In the genomic region with DNA sequence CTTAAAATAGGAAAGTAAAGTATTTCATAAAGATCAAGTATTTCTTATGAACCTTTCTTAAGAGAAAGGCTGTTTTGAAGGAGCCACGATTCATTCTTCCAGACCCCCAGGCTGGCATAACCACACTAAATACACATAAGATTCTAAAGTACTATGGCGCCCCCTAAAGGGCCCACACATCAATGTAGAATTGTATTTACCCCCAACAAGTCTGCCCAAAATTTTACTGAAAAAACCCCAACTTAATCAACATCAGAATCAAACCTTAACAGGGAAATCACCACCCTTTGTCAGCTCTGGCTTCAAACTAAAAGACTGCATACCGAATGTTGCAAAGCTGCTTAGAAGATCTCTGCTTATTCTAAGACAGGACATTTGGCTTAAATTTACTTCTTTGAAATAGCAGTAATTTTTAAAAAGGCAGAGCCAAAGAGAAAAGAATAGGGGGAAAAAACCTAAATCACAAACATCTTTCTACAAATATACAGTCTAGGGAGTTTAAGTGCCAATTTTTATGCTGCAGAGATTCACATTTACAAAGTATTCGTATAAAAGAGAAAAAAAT, we compare ENCODE assay signal across 9 cellular contexts. TPM values are rescaled to one million over a fixed set of nuclear protein-coding genes. Genes with fewer than 3 reads are reported as not detected.
DNase-seq lines count a peak whose midpoint lies in the region; ATAC-seq and TF ChIP-seq lines count a peak whose summit lies in the region.
"Had no signal": no experiment of that assay in that cellular context is flagged by ENCODE, and none has a peak within 500 bp of the region (broad histone marks: within the 10 kb centered on the region; RNA-seq: fewer than 3 reads in every experiment).

No MANE protein-coding gene starts in this region.

- intact Hi-C loops in left ventricle myocardium inferior (cut with micrococcal nuclease) = no loop called here
- intact Hi-C loops in left cardiac atrium (cut with DNase I) = loop anchor here in 1 of 2 donors (5.0 kb wide), 1 partner anchor 97 kb away; no protein-coding TSS in a partner anchor

- TF ChIP-seq POLR2A in upper lobe of left lung (IDR thresholded peaks at IDR 0.05) = no peak

- H3K27me3 ChIP-seq in left ventricle myocardium inferior (ENCODE audit: low read depth) = no peaks in the 10 kb centered on the region
- H3K27me3 ChIP-seq in upper lobe of left lung = no peaks in the 10 kb centered on the region

- no peaks in the 10 kb centered on the region for H3K9me3 Mint-ChIP-seq in activated T-cell treated with anti-CD3 and anti-CD28 coated beads, Interleukin-2, amount 50 U/mL, for 4 hours
- peaks cover 4% of the 10 kb centered on the region for H3K9me3 Mint-ChIP-seq in glutamatergic neuron (ENCODE audit: unreplicated experiment)
- H3K9me3 Mint-ChIP-seq in stimulated activated effector memory CD8-positive, alpha-beta T cell treated with anti-CD3 and anti-CD28 coated beads, Interleukin-12 subunit alpha, Interleukin-12 subunit beta, amount 100 ng/mL, for 72 hours = no peaks in the 10 kb centered on the region
- H3K9me3 Mint-ChIP-seq: stimulated activated naive CD8-positive, alpha-beta T cell treated with anti-CD3 and anti-CD28 coated beads, Interleukin-15, Interleukin-2, amounts not matched to agents 100 ng/mL and 50 ng/mL, for 24 hours had no signal

- H3K27ac Mint-ChIP-seq in glutamatergic neuron (ENCODE audit: unreplicated experiment) = no peak overlapping the region
- no peak overlapping the region for H3K27ac Mint-ChIP-seq in stimulated activated effector memory CD8-positive, alpha-beta T cell treated with anti-CD3 and anti-CD28 coated beads, Interleukin-12 subunit alpha, Interleukin-12 subunit beta, amount 100 ng/mL, for 72 hours
- H3K27ac Mint-ChIP-seq: stimulated activated naive CD8-positive, alpha-beta T cell treated with anti-CD3 and anti-CD28 coated beads, Interleukin-15, Interleukin-2, amounts not matched to agents 100 ng/mL and 50 ng/mL, for 24 hours had no signal

- H3K4me1 ChIP-seq in left ventricle myocardium inferior = peaks cover 13% of the 10 kb centered on the region
- H3K4me1 ChIP-seq in upper lobe of left lung = peaks cover 0 to 5% (median 0%) of the 10 kb centered on the region in 4 donors

- peaks cover 11% of the 10 kb centered on the region for H3K4me1 Mint-ChIP-seq in activated T-cell treated with anti-CD3 and anti-CD28 coated beads, Interleukin-2, amount 50 U/mL, for 4 hours (ENCODE audit: low read depth)
- H3K4me1 Mint-ChIP-seq in glutamatergic neuron (ENCODE audit: low read depth, unreplicated experiment) = peaks cover 5% of the 10 kb centered on the region
- peaks cover 9% of the 10 kb centered on the region for H3K4me1 Mint-ChIP-seq in stimulated activated effector memory CD8-positive, alpha-beta T cell treated with anti-CD3 and anti-CD28 coated beads, Interleukin-12 subunit alpha, Interleukin-12 subunit beta, amount 100 ng/mL, for 72 hours

- H3K4me3 ChIP-seq in left ventricle myocardium inferior (no peak overlapping the region), upper lobe of left lung (no peak overlapping the region)

- no peak overlapping the region for H3K4me3 Mint-ChIP-seq in activated T-cell treated with anti-CD3 and anti-CD28 coated beads, Interleukin-2, amount 50 U/mL, for 4 hours
- H3K4me3 Mint-ChIP-seq in glutamatergic neuron (ENCODE audit: unreplicated experiment) = no peak overlapping the region
- H3K4me3 Mint-ChIP-seq in stimulated activated effector memory CD8-positive, alpha-beta T cell treated with anti-CD3 and anti-CD28 coated beads, Interleukin-12 subunit alpha, Interleukin-12 subunit beta, amount 100 ng/mL, for 72 hours = no peak overlapping the region
- H3K4me3 Mint-ChIP-seq: stimulated activated naive CD8-positive, alpha-beta T cell treated with anti-CD3 and anti-CD28 coated beads, Interleukin-15, Interleukin-2, amounts not matched to agents 100 ng/mL and 50 ng/mL, for 24 hours had no signal

- ATAC-seq in left cardiac atrium = no peak
- ATAC-seq in activated T-cell treated with anti-CD3 and anti-CD28 coated beads, Interleukin-2, amount 50 U/mL, for 4 hours = peak; percentile 50 to 63
- peak; percentile 58 for ATAC-seq in stimulated activated effector memory CD8-positive, alpha-beta T cell treated with anti-CD3 and anti-CD28 coated beads, Interleukin-12 subunit alpha, Interleukin-12 subunit beta, amount 100 ng/mL, for 72 hours
- no peak for ATAC-seq in HG03442 (IDR thresholded peaks at IDR 0.05; ENCODE audit: unreplicated experiment)
- ATAC-seq in upper lobe of left lung (ENCODE audit: low FRiP score in 2 of 2) = no peak

- peak; percentile 59 for TF ChIP-seq CTCF in left ventricle myocardium inferior (IDR thresholded peaks at IDR 0.05; ENCODE audit: borderline replicate concordance)
- peak; percentile 68 for TF ChIP-seq CTCF in glutamatergic neuron (IDR thresholded peaks at IDR 0.05; ENCODE audit: partially characterized antibody, unreplicated experiment)
- TF ChIP-seq CTCF in upper lobe of left lung (IDR thresholded peaks at IDR 0.05) = peak in 2 of 6 experiments; percentile 18 to 36

- TF ChIP-seq EP300 in upper lobe of left lung (IDR thresholded peaks at IDR 0.05) = no peak

- DNase-seq in left ventricle myocardium inferior (no peak), left cardiac atrium (no peak), NCI-H2171 (lab: John Stamatoyannopoulos, UW) (peak; percentile 42), glutamatergic neuron (peak; percentile 47), upper lobe of left lung (no peak)
- peak; percentile 43 for DNase-seq in activated T-cell treated with anti-CD3 and anti-CD28 coated beads, Interleukin-2, amount 50 U/mL, for 4 hours
- DNase-seq in stimulated activated effector memory CD8-positive, alpha-beta T cell treated with anti-CD3 and anti-CD28 coated beads, Interleukin-12 subunit alpha, Interleukin-12 subunit beta, amount 100 ng/mL, for 72 hours (ENCODE audit: low spot score in 2 of 2) = no peak

- H3K36me3 Mint-ChIP-seq in activated T-cell treated with anti-CD3 and anti-CD28 coated beads, Interleukin-2, amount 50 U/mL, for 4 hours (ENCODE audit: insufficient read depth) = peaks cover 55% of the 10 kb centered on the region
- no peaks in the 10 kb centered on the region for H3K36me3 Mint-ChIP-seq in glutamatergic neuron (ENCODE audit: unreplicated experiment)
- H3K36me3 Mint-ChIP-seq in stimulated activated effector memory CD8-positive, alpha-beta T cell treated with anti-CD3 and anti-CD28 coated beads, Interleukin-12 subunit alpha, Interleukin-12 subunit beta, amount 100 ng/mL, for 72 hours = peaks cover 100% of the 10 kb centered on the region

- H3K27ac ChIP-seq in left ventricle myocardium inferior (replicated peaks) = no peak overlapping the region
- H3K27ac ChIP-seq in upper lobe of left lung = no peak overlapping the region

- 34 to 56% methylated on average over 4 of the region's 4 CpGs for WGBS in upper lobe of left lung, 2 donors

- H3K27me3 Mint-ChIP-seq in activated T-cell treated with anti-CD3 and anti-CD28 coated beads, Interleukin-2, amount 50 U/mL, for 4 hours (ENCODE audit: low read depth) = no peaks in the 10 kb centered on the region
- H3K27me3 Mint-ChIP-seq in glutamatergic neuron (ENCODE audit: unreplicated experiment) = peaks cover 2% of the 10 kb centered on the region
- H3K27me3 Mint-ChIP-seq: stimulated activated naive CD8-positive, alpha-beta T cell treated with anti-CD3 and anti-CD28 coated beads, Interleukin-15, Interleukin-2, amounts not matched to agents 100 ng/mL and 50 ng/mL, for 24 hours had no signal

- H3K9me3 ChIP-seq in left ventricle myocardium inferior (replicated peaks) (no peaks in the 10 kb centered on the region), upper lobe of left lung (no peaks in the 10 kb centered on the region)

- H3K36me3 ChIP-seq in left ventricle myocardium inferior = peaks cover 88% of the 10 kb centered on the region
- peaks cover 5 to 91% (median 37%) of the 10 kb centered on the region in 4 donors for H3K36me3 ChIP-seq in upper lobe of left lung

RNA-seq across cellular contexts. Expression of a gene that starts 20.4 kb away (rescaled TPM):
- 7.3 TPM for total RNA-seq in left ventricle myocardium inferior
- 10 to 100 TPM; 10.1 to 11.6 TPM for total RNA-seq in left cardiac atrium
- total RNA-seq in activated T-cell treated with anti-CD3 and anti-CD28 coated beads, Interleukin-2, amount 50 U/mL, for 4 hours = 10 to 100 TPM; 45.0 to 71.4 (median 66.6) TPM
- total RNA-seq in glutamatergic neuron (ENCODE audit: unreplicated experiment) = 6.8 TPM
- total RNA-seq in upper lobe of left lung = 10 to 100 TPM in 4 of 6 donors, 1 to 10 TPM in 2; 5.9 to 19.9 (median 11.4) TPM

RNA-seq across cellular contexts. Expression of a gene that starts 27.0 kb away (rescaled TPM):
- total RNA-seq in left ventricle myocardium inferior = 31.3 TPM
- 10 to 100 TPM; 48.0 to 58.1 TPM for total RNA-seq in left cardiac atrium
- total RNA-seq in activated T-cell treated with anti-CD3 and anti-CD28 coated beads, Interleukin-2, amount 50 U/mL, for 4 hours = 10 to 100 TPM; 64.6 to 78.2 (median 76.2) TPM
- total RNA-seq in glutamatergic neuron (ENCODE audit: unreplicated experiment) = 31.1 TPM
- 10 to 100 TPM; 26.2 to 68.8 (median 45.2) TPM for total RNA-seq in upper lobe of left lung

Comparison
In these comparisons a context has a peak if more than half of its experiments do, and no peak if none do; other contexts are left out.
1. DNase-seq: peak in NCI-H2171 (single experiment), activated T-cell treated with anti-CD3 and anti-CD28 coated beads, Interleukin-2, amount 50 U/mL, for 4 hours (single experiment) and glutamatergic neuron (single experiment); none in left ventricle myocardium inferior (single experiment), left cardiac atrium (single experiment), stimulated activated effector memory CD8-positive, alpha-beta T cell treated with anti-CD3 and anti-CD28 coated beads, Interleukin-12 subunit alpha, Interleukin-12 subunit beta, amount 100 ng/mL, for 72 hours (0 of 2) and upper lobe of left lung (0 of 2).
2. ATAC-seq: peak in activated T-cell treated with anti-CD3 and anti-CD28 coated beads, Interleukin-2, amount 50 U/mL, for 4 hours (2 of 2) and stimulated activated effector memory CD8-positive, alpha-beta T cell treated with anti-CD3 and anti-CD28 coated beads, Interleukin-12 subunit alpha, Interleukin-12 subunit beta, amount 100 ng/mL, for 72 hours (single experiment); none in left cardiac atrium (0 of 2), HG03442 (single experiment) and upper lobe of left lung (0 of 2).